8 cellular contexts compared by ENCODE assay signal in the genomic region with DNA sequence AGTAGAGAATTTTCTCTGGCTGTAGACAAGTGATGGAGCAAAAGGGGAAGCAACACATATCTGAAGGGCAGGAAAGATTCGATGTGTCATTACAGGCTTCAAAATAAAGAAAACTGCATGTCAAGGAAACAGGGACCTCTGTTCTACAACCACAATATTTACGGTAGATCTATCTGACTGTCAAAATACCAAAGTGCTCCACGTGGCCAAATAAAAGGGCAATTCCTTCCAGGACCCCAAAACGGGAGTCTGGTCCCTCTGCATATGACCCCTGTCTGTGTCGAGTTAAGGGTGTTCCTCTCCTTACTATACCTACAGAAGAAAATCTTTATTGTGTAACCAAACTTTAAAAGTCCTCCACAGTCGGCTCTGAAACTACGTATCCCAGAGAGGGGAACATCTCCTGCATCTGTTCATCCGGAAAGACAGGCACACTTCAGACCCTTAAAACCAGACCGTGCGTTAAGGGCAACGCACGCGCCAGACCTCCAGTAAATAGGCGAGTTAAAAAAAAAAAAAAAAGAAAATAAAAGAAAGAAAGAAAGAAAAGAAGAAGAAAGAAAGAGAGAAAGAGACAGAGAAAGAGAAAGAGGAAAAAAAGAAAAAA. TPM values are rescaled to one million over a fixed set of nuclear protein-coding genes. Genes with fewer than 3 reads are reported as not detected.
A peak's percentile ranks its signal among the peaks of the same experiment; 100 is the strongest.
DNase-seq lines count a peak whose midpoint lies in the region; ATAC-seq and TF ChIP-seq lines count a peak whose summit lies in the region.

No MANE protein-coding gene starts in this region.

- TF ChIP-seq CTCF in GM06990 (IDR thresholded peaks at IDR 0.05; ENCODE audit: insufficient read depth, low read length, poor library complexity, severe bottlenecking) (no peak), colonic mucosa (IDR thresholded peaks at IDR 0.05) (no peak)

- peaks cover 0 to 7% (median 6%) of the 10 kb centered on the region in 3 donors for H3K36me3 Mint-ChIP-seq in naive thymus-derived CD8-positive, alpha-beta T cell

- H3K27ac Mint-ChIP-seq in naive thymus-derived CD8-positive, alpha-beta T cell: peak overlapping the region; percentile 50 to 99 (median 94)

- peaks cover 22 to 51% (median 43%) of the 10 kb centered on the region in 4 donors for H3K4me1 Mint-ChIP-seq in naive thymus-derived CD8-positive, alpha-beta T cell

- H3K4me3 ChIP-seq in GM06990 (replicated peaks; ENCODE audit: low read depth, low read length) (peak overlapping the region; percentile 92), colonic mucosa (peak overlapping the region; percentile 59)

- H3K4me1 ChIP-seq in colonic mucosa: peaks cover 7% of the 10 kb centered on the region

- intact Hi-C loops in colonic mucosa (cut with DNase I): no loop called here

- peak overlapping the region; percentile 65 to 86 for H3K9ac ChIP-seq in colonic mucosa (ENCODE audit: low read depth in 2 of 2, low read length in 2 of 2)

- H3K27me3 ChIP-seq in GM06990 (replicated peaks; ENCODE audit: control insufficient read depth, insufficient read depth, low read length) (no peaks in the 10 kb centered on the region), colonic mucosa (no peaks in the 10 kb centered on the region)

- DNase-seq in GM06990 (ENCODE audit: extremely low read depth, insufficient read length): no peak
- DNase-seq in NOMO-1 treated with DMSO at 0.1 percent for 48 hours (lab: John Stamatoyannopoulos, UW; ENCODE audit: unreplicated experiment): peak; percentile 65
- DNase-seq in colonic mucosa: no peak
- DNase-seq in naive thymus-derived CD8-positive, alpha-beta T cell: no peak
- DNase-seq in AG08395 (ENCODE audit: low spot score): no peak
- no peak for DNase-seq in retina

- H3K36me3 ChIP-seq in GM06990 (ENCODE audit: control insufficient read depth, insufficient read depth, low read length) (no peaks in the 10 kb centered on the region), colonic mucosa (no peaks in the 10 kb centered on the region)

- H3K4me3 Mint-ChIP-seq in naive thymus-derived CD8-positive, alpha-beta T cell: peak overlapping the region; percentile 93 to 98 (median 97)

- ATAC-seq in naive thymus-derived CD8-positive, alpha-beta T cell: no peak
- ATAC-seq in GM18498 (IDR thresholded peaks at IDR 0.05; ENCODE audit: unreplicated experiment) (no peak), HG03159 (IDR thresholded peaks at IDR 0.05; ENCODE audit: unreplicated experiment) (no peak)

- H3K27me3 Mint-ChIP-seq in naive thymus-derived CD8-positive, alpha-beta T cell: no peaks in the 10 kb centered on the region

- peak overlapping the region; percentile 26 for H3K27ac ChIP-seq in colonic mucosa

- POLR2A ChIA-PET in naive thymus-derived CD8-positive, alpha-beta T cell (lab: Charles Lee): interaction anchor here (0.5 to 1.1 kb wide), 3 partner anchors 25 to 358 kb away, joined by 3 to 6 read pairs (median 4); a partner anchor contains a TSS

- H3K9me3 ChIP-seq in colonic mucosa: no peaks in the 10 kb centered on the region

- H3K9me3 Mint-ChIP-seq in naive thymus-derived CD8-positive, alpha-beta T cell: peaks cover 0 to 6% (median 3%) of the 10 kb centered on the region in 9 donors

RNA-seq across cellular contexts. Expression of a gene that starts 0.8 kb away (rescaled TPM):
- total RNA-seq in colonic mucosa: 10 to 100 TPM; 81.0 to 81.6 TPM
- 100 to 1,000 TPM; 141 to 151 TPM for total RNA-seq in naive thymus-derived CD8-positive, alpha-beta T cell
- 100 to 1,000 TPM; 127 to 140 (median 134) TPM for polyA plus RNA-seq in naive thymus-derived CD8-positive, alpha-beta T cell

RNA-seq across cellular contexts. Expression of a gene that starts 47.1 kb away (rescaled TPM):
- total RNA-seq in colonic mucosa: 1 to 10 TPM; 4.3 to 5.4 TPM
- 1 to 10 TPM; 1.1 to 1.2 TPM for total RNA-seq in naive thymus-derived CD8-positive, alpha-beta T cell
- 1 to 10 TPM in 1 of 3 donors, under 1 TPM in 2; 0.92 to 1.4 (median 0.97) TPM for polyA plus RNA-seq in naive thymus-derived CD8-positive, alpha-beta T cell
